In the genomic region with DNA sequence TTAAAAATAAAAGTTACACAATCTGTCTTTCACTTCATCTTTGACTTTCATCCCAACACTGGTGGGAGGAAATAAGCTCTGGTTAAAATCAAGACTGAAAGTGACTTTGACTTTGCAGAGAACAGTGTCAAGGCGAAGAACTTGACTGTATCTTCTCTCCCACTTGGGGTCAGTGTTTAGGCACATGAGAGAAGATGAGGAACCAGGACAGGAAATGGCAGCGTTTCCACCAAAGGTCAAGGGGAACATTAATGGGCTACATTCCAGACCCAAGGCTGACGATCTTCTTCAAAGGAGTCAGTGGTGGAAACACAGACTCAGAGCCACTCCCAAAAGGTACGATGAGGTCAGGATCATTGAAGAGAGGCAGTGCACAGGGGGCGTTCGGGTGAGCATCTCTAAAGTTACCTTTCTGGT, we compare ENCODE assay signal across 9 cellular contexts.
A peak's percentile ranks its signal among the peaks of the same experiment; 100 is the strongest.
DNase-seq lines count a peak whose midpoint lies in the region; ATAC-seq and TF ChIP-seq lines count a peak whose summit lies in the region.
"Had no signal": no experiment of that assay in that cellular context is flagged by ENCODE, and none has a peak within 500 bp of the region (broad histone marks: within the 10 kb centered on the region; RNA-seq: fewer than 3 reads in every experiment).

No MANE protein-coding gene starts in this region.

- ATAC-seq in GM18867 (IDR thresholded peaks at IDR 0.05; ENCODE audit: unreplicated experiment) (peak; percentile 95), SK-N-SH treated with all-trans-retinoic acid at 6 μM for 48 hours (peak; percentile 63), HG02588 (IDR thresholded peaks at IDR 0.05; ENCODE audit: unreplicated experiment) (no peak)

- peak; percentile 37 for TF ChIP-seq CTCF in A673 (conservative IDR thresholded peaks at IDR 0.05; ENCODE audit: low read depth, low read length)

- BruUV-seq in A673 (replicated peaks; lab: Mats Ljungman, UMichigan) = no TSS peak

- no peaks in the 10 kb centered on the region for H3K9me3 ChIP-seq in A673 (ENCODE audit: low read depth, low read length, poor library complexity, severe bottlenecking)

- peaks cover 100% of the 10 kb centered on the region for H3K27me3 ChIP-seq in A673 (replicated peaks; ENCODE audit: insufficient read depth, low read depth, low read length, poor library complexity)

- H3K27ac ChIP-seq in A673 (ENCODE audit: low read depth, low read length, poor library complexity, severe bottlenecking) = no peak overlapping the region

- no peaks in the 10 kb centered on the region for H3K36me3 ChIP-seq in A673 (ENCODE audit: insufficient read depth, low read length, poor library complexity, severe bottlenecking)

- CTCF ChIA-PET in A673 (lab: Charles Lee) = no interaction called here

- DNase-seq in A673 (ENCODE audit: low spot score) (peak; percentile 29), HT-29 (ENCODE audit: low spot score) (peak; percentile 88), foreskin melanocyte (peak; percentile 59), renal cortical epithelial cell (ENCODE audit: low read depth) (peak; percentile 45), GDM1 (lab: John Stamatoyannopoulos, UW) (no peak)
- DNase-seq: activated T-cell treated with anti-CD3 and anti-CD28 coated beads, Interleukin-2, amount 50 U/mL, for 72 hours had no signal

- no peaks in the 10 kb centered on the region for H3K4me1 ChIP-seq in A673 (ENCODE audit: insufficient read depth, low read length, poor library complexity, severe bottlenecking)

- POLR2A ChIA-PET in A673 (lab: Charles Lee; ENCODE audit: low non-redundant PET) = no interaction called here

- intact Hi-C loops in A673 (cut with micrococcal nuclease; ENCODE audit: unreplicated experiment) = loop anchor here (5.0 kb wide), 1 partner anchor 607 kb away; a partner anchor contains a TSS

- no peak overlapping the region for H3K4me3 ChIP-seq in A673 (ENCODE audit: low read depth, low read length, poor library complexity, severe bottlenecking)

TF ChIP-seq in SK-N-SH treated with all-trans-retinoic acid at 6 μM for 48 hours, 23 proteins besides CTCF, POLR2A, EP300 and RAD21:
- no peak for TF ChIP-seq ZNF565 (CRISPR knock-in tag; conservative IDR thresholded peaks at IDR 0.05; ENCODE audit: low read depth)
- TF ChIP-seq, protein P1, sequence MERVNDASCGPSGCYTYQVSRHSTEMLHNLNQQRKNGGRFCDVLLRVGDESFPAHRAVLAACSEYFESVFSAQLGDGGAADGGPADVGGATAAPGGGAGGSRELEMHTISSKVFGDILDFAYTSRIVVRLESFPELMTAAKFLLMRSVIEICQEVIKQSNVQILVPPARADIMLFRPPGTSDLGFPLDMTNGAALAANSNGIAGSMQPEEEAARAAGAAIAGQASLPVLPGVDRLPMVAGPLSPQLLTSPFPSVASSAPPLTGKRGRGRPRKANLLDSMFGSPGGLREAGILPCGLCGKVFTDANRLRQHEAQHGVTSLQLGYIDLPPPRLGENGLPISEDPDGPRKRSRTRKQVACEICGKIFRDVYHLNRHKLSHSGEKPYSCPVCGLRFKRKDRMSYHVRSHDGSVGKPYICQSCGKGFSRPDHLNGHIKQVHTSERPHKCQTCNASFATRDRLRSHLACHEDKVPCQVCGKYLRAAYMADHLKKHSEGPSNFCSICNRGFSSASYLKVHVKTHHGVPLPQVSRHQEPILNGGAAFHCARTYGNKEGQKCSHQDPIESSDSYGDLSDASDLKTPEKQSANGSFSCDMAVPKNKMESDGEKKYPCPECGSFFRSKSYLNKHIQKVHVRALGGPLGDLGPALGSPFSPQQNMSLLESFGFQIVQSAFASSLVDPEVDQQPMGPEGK (CRISPR knock-in tag; IDR thresholded peaks at IDR 0.05; ENCODE audit: borderline replicate concordance) = no peak
- TF ChIP-seq CSDC2 (CRISPR knock-in tag; IDR thresholded peaks at IDR 0.05) = no peak
- TF ChIP-seq ZNF70 (CRISPR knock-in tag; IDR thresholded peaks at IDR 0.05) = no peak
- TF ChIP-seq, protein P2, sequence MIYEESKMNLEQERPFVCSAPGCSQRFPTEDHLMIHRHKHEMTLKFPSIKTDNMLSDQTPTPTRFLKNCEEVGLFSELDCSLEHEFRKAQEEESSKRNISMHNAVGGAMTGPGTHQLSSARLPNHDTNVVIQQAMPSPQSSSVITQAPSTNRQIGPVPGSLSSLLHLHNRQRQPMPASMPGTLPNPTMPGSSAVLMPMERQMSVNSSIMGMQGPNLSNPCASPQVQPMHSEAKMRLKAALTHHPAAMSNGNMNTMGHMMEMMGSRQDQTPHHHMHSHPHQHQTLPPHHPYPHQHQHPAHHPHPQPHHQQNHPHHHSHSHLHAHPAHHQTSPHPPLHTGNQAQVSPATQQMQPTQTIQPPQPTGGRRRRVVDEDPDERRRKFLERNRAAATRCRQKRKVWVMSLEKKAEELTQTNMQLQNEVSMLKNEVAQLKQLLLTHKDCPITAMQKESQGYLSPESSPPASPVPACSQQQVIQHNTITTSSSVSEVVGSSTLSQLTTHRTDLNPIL (CRISPR knock-in tag; IDR thresholded peaks at IDR 0.05; ENCODE audit: low read depth) = no peak
- no peak for TF ChIP-seq BACH2 (CRISPR knock-in tag; IDR thresholded peaks at IDR 0.05; ENCODE audit: borderline replicate concordance)
